Comparison of ENCODE assay signal across 9 cellular contexts in the genomic region with DNA sequence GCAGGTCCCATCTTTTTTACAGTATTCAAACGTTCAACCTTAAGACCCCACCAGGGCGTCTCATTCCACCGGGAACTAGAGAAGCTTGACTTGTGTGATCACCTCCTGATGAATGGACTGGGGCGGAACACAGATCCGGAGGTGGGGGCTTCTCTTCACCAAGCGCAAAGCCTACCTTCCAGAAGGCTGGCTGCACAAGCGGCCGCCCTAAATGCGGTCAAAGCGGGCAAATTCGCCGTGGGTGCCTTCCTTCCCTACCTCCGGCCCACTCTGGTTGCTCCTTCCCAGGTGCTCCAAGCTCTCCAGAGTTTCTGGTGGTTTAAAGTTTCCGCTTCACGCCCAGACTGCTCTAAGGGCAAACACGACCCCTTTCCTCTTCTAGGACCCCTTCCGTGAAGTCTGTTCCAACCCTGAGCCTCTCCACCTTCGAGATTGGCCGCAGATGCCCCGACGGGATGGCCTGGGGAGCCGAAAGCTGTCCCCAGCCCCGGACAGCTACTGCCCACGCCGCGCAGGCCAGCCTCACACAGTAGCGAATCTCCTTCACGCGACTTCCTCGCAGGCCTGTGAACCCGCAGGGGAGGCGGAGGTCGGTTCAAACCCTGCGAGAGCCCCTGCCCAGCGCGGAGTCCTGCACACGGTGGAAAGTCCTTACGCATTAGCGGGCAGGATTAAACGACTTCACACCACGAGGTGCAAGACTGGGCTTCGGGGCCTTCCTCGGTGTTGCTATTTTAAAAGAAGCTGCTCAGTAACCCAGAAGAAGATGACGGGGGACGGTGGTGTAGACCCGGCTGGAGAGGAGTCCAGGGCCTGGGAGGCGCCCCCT. TPM values are rescaled to one million over a fixed set of nuclear protein-coding genes. Genes with fewer than 3 reads are reported as not detected.
DNase-seq lines count a peak whose midpoint lies in the region; ATAC-seq, FAIRE-seq and TF ChIP-seq lines count a peak whose summit lies in the region.
"Had no signal": no experiment of that assay in that cellular context is flagged by ENCODE, and none has a peak within 500 bp of the region (broad histone marks: within the 10 kb centered on the region; RNA-seq: fewer than 3 reads in every experiment).

No MANE protein-coding gene starts in this region.

- in situ Hi-C loops in astrocyte of the spinal cord (cut with HindIII; ENCODE audit: low sequenced_read_pairs) = no loop called here

- no peak for TF ChIP-seq POLR2A in NB4 (IDR thresholded peaks at IDR 0.05; ENCODE audit: extremely low read depth, insufficient read length)

- H3K4me3 ChIP-seq in NB4 (ENCODE audit: low read depth, low read length) = no peak overlapping the region
- peak overlapping the region; percentile 73 for H3K4me3 ChIP-seq in astrocyte of the spinal cord (ENCODE audit: low read depth, low read length)
- peak overlapping the region; percentile 63 to 88 for H3K4me3 ChIP-seq in kidney (ENCODE audit: low read length in 2 of 2)

- intact Hi-C loops in kidney (cut with DNase I) = no loop called here

- ATAC-seq in stimulated activated naive CD8-positive, alpha-beta T cell treated with anti-CD3 and anti-CD28 coated beads, Interleukin-15, Interleukin-2, amounts not matched to agents 100 U/mL and 50 U/mL, for 24 hours = no peak
- no peak for ATAC-seq in GM18858 (IDR thresholded peaks at IDR 0.05; ENCODE audit: unreplicated experiment)

- DNase-seq in NB4 (ENCODE audit: low read depth) (peak; percentile 16), astrocyte of the spinal cord (ENCODE audit: low read depth, low spot score) (peak; percentile 29), kidney (peak; percentile 82), COLO829 (ENCODE audit: low spot score) (no peak), NCI-H446 (lab: John Stamatoyannopoulos, UW) (no peak), D721Med (ENCODE audit: insufficient read length, low spot score) (no peak)
- DNase-seq in stimulated activated naive CD8-positive, alpha-beta T cell treated with anti-CD3 and anti-CD28 coated beads, Interleukin-15, Interleukin-2, amounts not matched to agents 100 U/mL and 50 U/mL, for 24 hours = peak; percentile 6

- FAIRE-seq in kidney (lab: Jason Lieb, UNC) (no peak), D721Med (lab: Jason Lieb, UNC) (no peak)

- H3K27ac ChIP-seq in kidney (ENCODE audit: low read depth in 2 of 2, low read length in 2 of 2) = peak overlapping the region; percentile 93 to 98
- H3K27ac ChIP-seq: KMS-11 had no signal

- peak overlapping the region; percentile 59 to 88 for H3K9ac ChIP-seq in kidney (ENCODE audit: low read length in 2 of 2)

- H3K9me3 ChIP-seq in kidney (ENCODE audit: control insufficient read depth in 1 of 2, low read length in 2 of 2) = no peaks in the 10 kb centered on the region

- H3K4me1 ChIP-seq in kidney (ENCODE audit: control insufficient read depth in 1 of 2, insufficient read depth in 1 of 2, low read depth in 1 of 2, low read length in 2 of 2) = peaks cover 8 to 9% of the 10 kb centered on the region in 2 donors

- no peaks in the 10 kb centered on the region for H3K36me3 ChIP-seq in kidney (ENCODE audit: control insufficient read depth in 1 of 2, insufficient read depth in 2 of 2, low read length in 2 of 2)

- TF ChIP-seq CTCF in NB4 (IDR thresholded peaks at IDR 0.05; ENCODE audit: low read depth, low read length) (no peak), astrocyte of the spinal cord (IDR thresholded peaks at IDR 0.05; ENCODE audit: low read depth, low read length) (no peak), kidney (IDR thresholded peaks at IDR 0.05; ENCODE audit: borderline replicate concordance, extremely low read depth, insufficient read depth) (no peak), D721Med (IDR thresholded peaks at IDR 0.05; ENCODE audit: insufficient read depth, missing control alignments) (no peak)

RNA-seq across cellular contexts. Expression of a gene that starts 1.6 kb away (rescaled TPM):
- total RNA-seq in kidney = 59.6 TPM
- polyA plus RNA-seq in kidney (ENCODE audit: insufficient read depth, low read depth, low replicate concordance) = 10.1 TPM

Comparison
In these comparisons a context has a peak if more than half of its experiments do, and no peak if none do; other contexts are left out.
1. DNase-seq: peak in NB4 (single experiment), astrocyte of the spinal cord (single experiment), kidney (single experiment) and stimulated activated naive CD8-positive, alpha-beta T cell treated with anti-CD3 and anti-CD28 coated beads, Interleukin-15, Interleukin-2, amounts not matched to agents 100 U/mL and 50 U/mL, for 24 hours (single experiment); none in COLO829 (single experiment), NCI-H446 (0 of 2) and D721Med (single experiment).